Comparison of ENCODE assay signal across 1 cellular context in genomic region chr10:28674782-28675181, GRCh38.
TF ChIP-seq lines count a peak whose summit lies in the region.

No MANE protein-coding gene starts in this region.

TF ChIP-seq in K562, 482 proteins besides CTCF, POLR2A, EP300 and RAD21 (continued from another document and continues in another):
- TF ChIP-seq MGA (IDR thresholded peaks at IDR 0.05) (peak; percentile 16; the same call in 1 of the 2 replicates), PRMT5 (CRISPR knock-in tag; IDR thresholded peaks at IDR 0.05) (no peak), NR2C2 (CRISPR knock-in tag; IDR thresholded peaks at IDR 0.05) (no peak), NR2C2 (tag; IDR thresholded peaks at IDR 0.05) (no peak), MED1 (CRISPR knock-in tag; IDR thresholded peaks at IDR 0.05; ENCODE audit: borderline replicate concordance) (no peak), MCM2 (IDR thresholded peaks at IDR 0.05; ENCODE audit: low read depth) (no peak), TFE3 (CRISPR knock-in tag; IDR thresholded peaks at IDR 0.05) (peak; percentile 97), KAT7 (CRISPR knock-in tag; IDR thresholded peaks at IDR 0.05; ENCODE audit: borderline replicate concordance) (no peak), KLF13 (tag; IDR thresholded peaks at IDR 0.05; ENCODE audit: borderline replicate concordance, low read depth) (0 out of 2 replicates have a peak, but pooled peaks have one; percentile 54), ZNF79 (CRISPR knock-in tag; IDR thresholded peaks at IDR 0.05; ENCODE audit: low read depth) (no peak), CUX1 (CRISPR knock-in tag; IDR thresholded peaks at IDR 0.05) (no peak), ZBTB34 (CRISPR knock-in tag; IDR thresholded peaks at IDR 0.05) (no peak), SRSF7 (optimal IDR thresholded peaks at IDR 0.05; ENCODE audit: low read depth, low read length) (no peak), CEBPG (CRISPR knock-in tag; IDR thresholded peaks at IDR 0.05) (no peak), CEBPG (tag; conservative IDR thresholded peaks at IDR 0.05 in 1 of 2, IDR thresholded peaks at IDR 0.05 in 1 of 2) (no peak), KHSRP (IDR thresholded peaks at IDR 0.05) (no peak), ZNF316 (IDR thresholded peaks at IDR 0.05) (no peak), ZNF121 (CRISPR knock-in tag; conservative IDR thresholded peaks at IDR 0.05) (no peak), SLC30A9 (CRISPR knock-in tag; IDR thresholded peaks at IDR 0.05) (no peak), TOE1 (IDR thresholded peaks at IDR 0.05; ENCODE audit: borderline replicate concordance) (peak; percentile 87), TOE1 (CRISPR knock-in tag; IDR thresholded peaks at IDR 0.05; ENCODE audit: borderline replicate concordance, low read depth) (no peak), ZNF778 (CRISPR knock-in tag; IDR thresholded peaks at IDR 0.05) (no peak), BHLHE40 (IDR thresholded peaks at IDR 0.05; ENCODE audit: low read length) (0 out of 2 replicates have a peak, but pooled peaks have one; percentile 10), CLOCK (CRISPR knock-in tag; IDR thresholded peaks at IDR 0.05; ENCODE audit: borderline replicate concordance) (no peak), ZNF830 (CRISPR knock-in tag; IDR thresholded peaks at IDR 0.05) (no peak), CREB3 (tag; conservative IDR thresholded peaks at IDR 0.05; ENCODE audit: low read depth) (no peak), HDAC3 (IDR thresholded peaks at IDR 0.05; ENCODE audit: borderline replicate concordance, partially characterized antibody) (no peak), CCNT2 (IDR thresholded peaks at IDR 0.05; ENCODE audit: borderline replicate concordance, extremely low read depth, insufficient read length, low read depth, low read length) (no peak), SP2 (IDR thresholded peaks at IDR 0.05; ENCODE audit: extremely low read depth, low read depth, low read length, poor library complexity, severe bottlenecking) (no peak), CBFA2T2 (conservative IDR thresholded peaks at IDR 0.05) (0 out of 2 replicates have a peak, but pooled peaks have one; percentile 16)
- TF ChIP-seq, protein P1, sequence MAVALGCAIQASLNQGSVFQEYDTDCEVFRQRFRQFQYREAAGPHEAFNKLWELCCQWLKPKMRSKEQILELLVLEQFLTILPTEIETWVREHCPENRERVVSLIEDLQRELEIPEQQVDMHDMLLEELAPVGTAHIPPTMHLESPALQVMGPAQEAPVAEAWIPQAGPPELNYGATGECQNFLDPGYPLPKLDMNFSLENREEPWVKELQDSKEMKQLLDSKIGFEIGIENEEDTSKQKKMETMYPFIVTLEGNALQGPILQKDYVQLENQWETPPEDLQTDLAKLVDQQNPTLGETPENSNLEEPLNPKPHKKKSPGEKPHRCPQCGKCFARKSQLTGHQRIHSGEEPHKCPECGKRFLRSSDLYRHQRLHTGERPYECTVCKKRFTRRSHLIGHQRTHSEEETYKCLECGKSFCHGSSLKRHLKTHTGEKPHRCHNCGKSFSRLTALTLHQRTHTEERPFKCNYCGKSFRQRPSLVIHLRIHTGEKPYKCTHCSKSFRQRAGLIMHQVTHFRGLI (CRISPR knock-in tag; IDR thresholded peaks at IDR 0.05) = no peak
